3 cellular contexts compared by ENCODE assay signal in genomic region chr22:18972591-18972990, GRCh38. TPM values are rescaled to one million over a fixed set of nuclear protein-coding genes. Genes with fewer than 3 reads are reported as not detected.
"Had no signal": no experiment of that assay in that cellular context is flagged by ENCODE, and none has a peak within 500 bp of the region (broad histone marks: within the 10 kb centered on the region; RNA-seq: fewer than 3 reads in every experiment).

No MANE protein-coding gene starts in this region.

RNA-seq across cellular contexts. Expression of gene PRODH, which starts 36.5 kb away (rescaled TPM):
- total RNA-seq: natural killer cell, pulmonary artery endothelial cell had no signal
- polyA plus RNA-seq: smooth muscle cell had no signal
